ENCODE assay signal across 1 cellular context in the genomic region with DNA sequence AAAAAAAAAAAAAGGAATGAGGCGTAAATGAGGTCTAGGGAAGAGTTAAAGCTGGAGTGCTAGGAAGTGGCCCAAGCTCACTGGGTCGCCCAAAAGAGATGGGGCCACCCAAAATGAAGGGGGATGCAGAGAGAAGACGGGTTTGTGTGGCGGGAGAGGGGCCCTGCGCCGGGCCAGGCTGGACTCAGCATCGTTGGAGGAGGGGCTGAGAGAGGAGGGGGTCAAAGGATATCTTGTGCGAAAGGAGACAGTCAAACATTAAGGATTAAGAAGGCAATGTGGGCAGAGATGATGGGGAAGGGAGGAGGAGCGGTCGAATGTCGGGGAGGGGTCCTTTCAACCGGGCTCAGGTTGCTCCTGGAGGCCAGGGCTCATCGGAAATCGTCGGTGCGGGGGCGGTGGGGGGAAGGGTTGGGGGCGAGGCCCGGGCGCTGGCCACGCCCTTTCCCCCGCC.
A peak's percentile ranks its signal among the peaks of the same experiment; 100 is the strongest.
TF ChIP-seq lines count a peak whose summit lies in the region.

No MANE protein-coding gene starts in this region.

TF ChIP-seq in HEK293, 187 proteins besides CTCF, POLR2A, EP300 and RAD21 (continued from another document and continues in another):
- TF ChIP-seq, protein P1, sequence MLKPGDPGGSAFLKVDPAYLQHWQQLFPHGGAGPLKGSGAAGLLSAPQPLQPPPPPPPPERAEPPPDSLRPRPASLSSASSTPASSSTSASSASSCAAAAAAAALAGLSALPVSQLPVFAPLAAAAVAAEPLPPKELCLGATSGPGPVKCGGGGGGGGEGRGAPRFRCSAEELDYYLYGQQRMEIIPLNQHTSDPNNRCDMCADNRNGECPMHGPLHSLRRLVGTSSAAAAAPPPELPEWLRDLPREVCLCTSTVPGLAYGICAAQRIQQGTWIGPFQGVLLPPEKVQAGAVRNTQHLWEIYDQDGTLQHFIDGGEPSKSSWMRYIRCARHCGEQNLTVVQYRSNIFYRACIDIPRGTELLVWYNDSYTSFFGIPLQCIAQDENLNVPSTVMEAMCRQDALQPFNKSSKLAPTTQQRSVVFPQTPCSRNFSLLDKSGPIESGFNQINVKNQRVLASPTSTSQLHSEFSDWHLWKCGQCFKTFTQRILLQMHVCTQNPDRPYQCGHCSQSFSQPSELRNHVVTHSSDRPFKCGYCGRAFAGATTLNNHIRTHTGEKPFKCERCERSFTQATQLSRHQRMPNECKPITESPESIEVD (tag by site-specific recombination; IDR thresholded peaks at IDR 0.05) = no peak
- TF ChIP-seq ZFHX2 (tag by site-specific recombination; conservative IDR thresholded peaks at IDR 0.05) (peak; percentile 86), ZNF112 (tag by site-specific recombination; IDR thresholded peaks at IDR 0.05) (no peak), EGR2 (tag by site-specific recombination; IDR thresholded peaks at IDR 0.05; ENCODE audit: low read depth) (peak; percentile 85), ZNF621 (tag by site-specific recombination; IDR thresholded peaks at IDR 0.05) (no peak), ZNF777 (tag by site-specific recombination; IDR thresholded peaks at IDR 0.05; ENCODE audit: borderline replicate concordance) (no peak), ZNF394 (tag by site-specific recombination; IDR thresholded peaks at IDR 0.05; ENCODE audit: borderline replicate concordance) (no peak), KLF7 (tag by site-specific recombination; IDR thresholded peaks at IDR 0.05; ENCODE audit: borderline replicate concordance) (no peak), YY1 (tag by site-specific recombination; IDR thresholded peaks at IDR 0.05) (no peak), ZNF140 (tag by site-specific recombination; IDR thresholded peaks at IDR 0.05) (no peak), ZIC2 (tag by site-specific recombination; IDR thresholded peaks at IDR 0.05) (peak; percentile 30; the same call in 1 of the 2 replicates), ZNF530 (tag by site-specific recombination; IDR thresholded peaks at IDR 0.05; ENCODE audit: low read depth) (no peak), KLF10 (tag by site-specific recombination; IDR thresholded peaks at IDR 0.05) (no peak), GLIS2 (tag by site-specific recombination; IDR thresholded peaks at IDR 0.05) (no peak; the same call in 1 of the 2 replicates), ZNF768 (tag by site-specific recombination; IDR thresholded peaks at IDR 0.05) (no peak), YY2 (tag by site-specific recombination; IDR thresholded peaks at IDR 0.05) (no peak), SETDB1 (IDR thresholded peaks at IDR 0.05; ENCODE audit: insufficient read length, low read length) (no peak), ZNF561 (tag by site-specific recombination; IDR thresholded peaks at IDR 0.05; ENCODE audit: borderline replicate concordance) (no peak), ZNF747 (tag by site-specific recombination; IDR thresholded peaks at IDR 0.05) (no peak), ZNF571 (tag by site-specific recombination; IDR thresholded peaks at IDR 0.05) (no peak), ZNF24 (tag by site-specific recombination; IDR thresholded peaks at IDR 0.05) (no peak), ZNF274 (IDR thresholded peaks at IDR 0.05; ENCODE audit: low read length) (no peak), ZNF274 (tag by site-specific recombination; IDR thresholded peaks at IDR 0.05; ENCODE audit: borderline replicate concordance) (no peak), ZNF76 (tag by site-specific recombination; IDR thresholded peaks at IDR 0.05; ENCODE audit: borderline replicate concordance, low read depth) (no peak), ZBTB20 (tag by site-specific recombination; IDR thresholded peaks at IDR 0.05) (peak; percentile 86), ZNF521 (tag by site-specific recombination; IDR thresholded peaks at IDR 0.05) (no peak), ZBTB48 (tag by site-specific recombination; IDR thresholded peaks at IDR 0.05) (peak; percentile 96)
- TF ChIP-seq, protein P2, sequence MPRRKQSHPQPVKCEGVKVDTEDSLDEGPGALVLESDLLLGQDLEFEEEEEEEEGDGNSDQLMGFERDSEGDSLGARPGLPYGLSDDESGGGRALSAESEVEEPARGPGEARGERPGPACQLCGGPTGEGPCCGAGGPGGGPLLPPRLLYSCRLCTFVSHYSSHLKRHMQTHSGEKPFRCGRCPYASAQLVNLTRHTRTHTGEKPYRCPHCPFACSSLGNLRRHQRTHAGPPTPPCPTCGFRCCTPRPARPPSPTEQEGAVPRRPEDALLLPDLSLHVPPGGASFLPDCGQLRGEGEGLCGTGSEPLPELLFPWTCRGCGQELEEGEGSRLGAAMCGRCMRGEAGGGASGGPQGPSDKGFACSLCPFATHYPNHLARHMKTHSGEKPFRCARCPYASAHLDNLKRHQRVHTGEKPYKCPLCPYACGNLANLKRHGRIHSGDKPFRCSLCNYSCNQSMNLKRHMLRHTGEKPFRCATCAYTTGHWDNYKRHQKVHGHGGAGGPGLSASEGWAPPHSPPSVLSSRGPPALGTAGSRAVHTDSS (tag by site-specific recombination; IDR thresholded peaks at IDR 0.05) = no peak
- TF ChIP-seq, protein P3, sequence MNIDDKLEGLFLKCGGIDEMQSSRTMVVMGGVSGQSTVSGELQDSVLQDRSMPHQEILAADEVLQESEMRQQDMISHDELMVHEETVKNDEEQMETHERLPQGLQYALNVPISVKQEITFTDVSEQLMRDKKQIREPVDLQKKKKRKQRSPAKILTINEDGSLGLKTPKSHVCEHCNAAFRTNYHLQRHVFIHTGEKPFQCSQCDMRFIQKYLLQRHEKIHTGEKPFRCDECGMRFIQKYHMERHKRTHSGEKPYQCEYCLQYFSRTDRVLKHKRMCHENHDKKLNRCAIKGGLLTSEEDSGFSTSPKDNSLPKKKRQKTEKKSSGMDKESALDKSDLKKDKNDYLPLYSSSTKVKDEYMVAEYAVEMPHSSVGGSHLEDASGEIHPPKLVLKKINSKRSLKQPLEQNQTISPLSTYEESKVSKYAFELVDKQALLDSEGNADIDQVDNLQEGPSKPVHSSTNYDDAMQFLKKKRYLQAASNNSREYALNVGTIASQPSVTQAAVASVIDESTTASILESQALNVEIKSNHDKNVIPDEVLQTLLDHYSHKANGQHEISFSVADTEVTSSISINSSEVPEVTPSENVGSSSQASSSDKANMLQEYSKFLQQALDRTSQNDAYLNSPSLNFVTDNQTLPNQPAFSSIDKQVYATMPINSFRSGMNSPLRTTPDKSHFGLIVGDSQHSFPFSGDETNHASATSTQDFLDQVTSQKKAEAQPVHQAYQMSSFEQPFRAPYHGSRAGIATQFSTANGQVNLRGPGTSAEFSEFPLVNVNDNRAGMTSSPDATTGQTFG (tag by site-specific recombination; IDR thresholded peaks at IDR 0.05; ENCODE audit: borderline replicate concordance) = no peak
- TF ChIP-seq, protein P4, sequence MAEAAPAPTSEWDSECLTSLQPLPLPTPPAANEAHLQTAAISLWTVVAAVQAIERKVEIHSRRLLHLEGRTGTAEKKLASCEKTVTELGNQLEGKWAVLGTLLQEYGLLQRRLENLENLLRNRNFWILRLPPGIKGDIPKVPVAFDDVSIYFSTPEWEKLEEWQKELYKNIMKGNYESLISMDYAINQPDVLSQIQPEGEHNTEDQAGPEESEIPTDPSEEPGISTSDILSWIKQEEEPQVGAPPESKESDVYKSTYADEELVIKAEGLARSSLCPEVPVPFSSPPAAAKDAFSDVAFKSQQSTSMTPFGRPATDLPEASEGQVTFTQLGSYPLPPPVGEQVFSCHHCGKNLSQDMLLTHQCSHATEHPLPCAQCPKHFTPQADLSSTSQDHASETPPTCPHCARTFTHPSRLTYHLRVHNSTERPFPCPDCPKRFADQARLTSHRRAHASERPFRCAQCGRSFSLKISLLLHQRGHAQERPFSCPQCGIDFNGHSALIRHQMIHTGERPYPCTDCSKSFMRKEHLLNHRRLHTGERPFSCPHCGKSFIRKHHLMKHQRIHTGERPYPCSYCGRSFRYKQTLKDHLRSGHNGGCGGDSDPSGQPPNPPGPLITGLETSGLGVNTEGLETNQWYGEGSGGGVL (tag by site-specific recombination; IDR thresholded peaks at IDR 0.05) = 0 out of 2 replicates have a peak, but pooled peaks have one; percentile 15
- TF ChIP-seq, protein P5, sequence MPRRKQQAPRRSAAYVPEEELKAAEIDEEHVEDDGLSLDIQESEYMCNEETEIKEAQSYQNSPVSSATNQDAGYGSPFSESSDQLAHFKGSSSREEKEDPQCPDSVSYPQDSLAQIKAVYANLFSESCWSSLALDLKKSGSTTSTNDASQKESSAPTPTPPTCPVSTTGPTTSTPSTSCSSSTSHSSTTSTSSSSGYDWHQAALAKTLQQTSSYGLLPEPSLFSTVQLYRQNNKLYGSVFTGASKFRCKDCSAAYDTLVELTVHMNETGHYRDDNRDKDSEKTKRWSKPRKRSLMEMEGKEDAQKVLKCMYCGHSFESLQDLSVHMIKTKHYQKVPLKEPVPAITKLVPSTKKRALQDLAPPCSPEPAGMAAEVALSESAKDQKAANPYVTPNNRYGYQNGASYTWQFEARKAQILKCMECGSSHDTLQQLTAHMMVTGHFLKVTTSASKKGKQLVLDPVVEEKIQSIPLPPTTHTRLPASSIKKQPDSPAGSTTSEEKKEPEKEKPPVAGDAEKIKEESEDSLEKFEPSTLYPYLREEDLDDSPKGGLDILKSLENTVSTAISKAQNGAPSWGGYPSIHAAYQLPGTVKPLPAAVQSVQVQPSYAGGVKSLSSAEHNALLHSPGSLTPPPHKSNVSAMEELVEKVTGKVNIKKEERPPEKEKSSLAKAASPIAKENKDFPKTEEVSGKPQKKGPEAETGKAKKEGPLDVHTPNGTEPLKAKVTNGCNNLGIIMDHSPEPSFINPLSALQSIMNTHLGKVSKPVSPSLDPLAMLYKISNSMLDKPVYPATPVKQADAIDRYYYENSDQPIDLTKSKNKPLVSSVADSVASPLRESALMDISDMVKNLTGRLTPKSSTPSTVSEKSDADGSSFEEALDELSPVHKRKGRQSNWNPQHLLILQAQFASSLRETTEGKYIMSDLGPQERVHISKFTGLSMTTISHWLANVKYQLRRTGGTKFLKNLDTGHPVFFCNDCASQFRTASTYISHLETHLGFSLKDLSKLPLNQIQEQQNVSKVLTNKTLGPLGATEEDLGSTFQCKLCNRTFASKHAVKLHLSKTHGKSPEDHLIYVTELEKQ (tag by site-specific recombination; IDR thresholded peaks at IDR 0.05; ENCODE audit: borderline replicate concordance) = peak; percentile 7; the same call in 1 of the 2 replicates
- TF ChIP-seq, protein P6, sequence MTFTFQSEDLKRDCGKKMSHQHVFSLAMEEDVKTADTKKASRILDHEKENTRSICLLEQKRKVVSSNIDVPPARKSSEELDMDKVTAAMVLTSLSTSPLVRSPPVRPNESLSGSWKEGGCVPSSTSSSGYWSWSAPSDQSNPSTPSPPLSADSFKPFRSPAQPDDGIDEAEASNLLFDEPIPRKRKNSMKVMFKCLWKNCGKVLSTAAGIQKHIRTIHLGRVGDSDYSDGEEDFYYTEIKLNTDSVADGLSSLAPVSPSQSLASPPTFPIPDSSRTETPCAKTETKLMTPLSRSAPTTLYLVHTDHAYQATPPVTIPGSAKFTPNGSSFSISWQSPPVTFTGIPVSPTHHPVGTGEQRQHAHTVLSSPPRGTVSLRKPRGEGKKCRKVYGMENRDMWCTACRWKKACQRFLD (tag by site-specific recombination; IDR thresholded peaks at IDR 0.05) = no peak
- TF ChIP-seq, protein P7, sequence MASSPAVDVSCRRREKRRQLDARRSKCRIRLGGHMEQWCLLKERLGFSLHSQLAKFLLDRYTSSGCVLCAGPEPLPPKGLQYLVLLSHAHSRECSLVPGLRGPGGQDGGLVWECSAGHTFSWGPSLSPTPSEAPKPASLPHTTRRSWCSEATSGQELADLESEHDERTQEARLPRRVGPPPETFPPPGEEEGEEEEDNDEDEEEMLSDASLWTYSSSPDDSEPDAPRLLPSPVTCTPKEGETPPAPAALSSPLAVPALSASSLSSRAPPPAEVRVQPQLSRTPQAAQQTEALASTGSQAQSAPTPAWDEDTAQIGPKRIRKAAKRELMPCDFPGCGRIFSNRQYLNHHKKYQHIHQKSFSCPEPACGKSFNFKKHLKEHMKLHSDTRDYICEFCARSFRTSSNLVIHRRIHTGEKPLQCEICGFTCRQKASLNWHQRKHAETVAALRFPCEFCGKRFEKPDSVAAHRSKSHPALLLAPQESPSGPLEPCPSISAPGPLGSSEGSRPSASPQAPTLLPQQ (tag by site-specific recombination; IDR thresholded peaks at IDR 0.05) = no peak; the same call in 1 of the 2 replicates
- TF ChIP-seq, protein P8, sequence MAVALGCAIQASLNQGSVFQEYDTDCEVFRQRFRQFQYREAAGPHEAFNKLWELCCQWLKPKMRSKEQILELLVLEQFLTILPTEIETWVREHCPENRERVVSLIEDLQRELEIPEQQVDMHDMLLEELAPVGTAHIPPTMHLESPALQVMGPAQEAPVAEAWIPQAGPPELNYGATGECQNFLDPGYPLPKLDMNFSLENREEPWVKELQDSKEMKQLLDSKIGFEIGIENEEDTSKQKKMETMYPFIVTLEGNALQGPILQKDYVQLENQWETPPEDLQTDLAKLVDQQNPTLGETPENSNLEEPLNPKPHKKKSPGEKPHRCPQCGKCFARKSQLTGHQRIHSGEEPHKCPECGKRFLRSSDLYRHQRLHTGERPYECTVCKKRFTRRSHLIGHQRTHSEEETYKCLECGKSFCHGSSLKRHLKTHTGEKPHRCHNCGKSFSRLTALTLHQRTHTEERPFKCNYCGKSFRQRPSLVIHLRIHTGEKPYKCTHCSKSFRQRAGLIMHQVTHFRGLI (tag by site-specific recombination; IDR thresholded peaks at IDR 0.05) = no peak
- TF ChIP-seq, protein P9, sequence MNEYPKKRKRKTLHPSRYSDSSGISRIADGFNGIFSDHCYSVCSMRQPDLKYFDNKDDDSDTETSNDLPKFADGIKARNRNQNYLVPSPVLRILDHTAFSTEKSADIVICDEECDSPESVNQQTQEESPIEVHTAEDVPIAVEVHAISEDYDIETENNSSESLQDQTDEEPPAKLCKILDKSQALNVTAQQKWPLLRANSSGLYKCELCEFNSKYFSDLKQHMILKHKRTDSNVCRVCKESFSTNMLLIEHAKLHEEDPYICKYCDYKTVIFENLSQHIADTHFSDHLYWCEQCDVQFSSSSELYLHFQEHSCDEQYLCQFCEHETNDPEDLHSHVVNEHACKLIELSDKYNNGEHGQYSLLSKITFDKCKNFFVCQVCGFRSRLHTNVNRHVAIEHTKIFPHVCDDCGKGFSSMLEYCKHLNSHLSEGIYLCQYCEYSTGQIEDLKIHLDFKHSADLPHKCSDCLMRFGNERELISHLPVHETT (tag by site-specific recombination; IDR thresholded peaks at IDR 0.05) = no peak
- TF ChIP-seq, protein P10, sequence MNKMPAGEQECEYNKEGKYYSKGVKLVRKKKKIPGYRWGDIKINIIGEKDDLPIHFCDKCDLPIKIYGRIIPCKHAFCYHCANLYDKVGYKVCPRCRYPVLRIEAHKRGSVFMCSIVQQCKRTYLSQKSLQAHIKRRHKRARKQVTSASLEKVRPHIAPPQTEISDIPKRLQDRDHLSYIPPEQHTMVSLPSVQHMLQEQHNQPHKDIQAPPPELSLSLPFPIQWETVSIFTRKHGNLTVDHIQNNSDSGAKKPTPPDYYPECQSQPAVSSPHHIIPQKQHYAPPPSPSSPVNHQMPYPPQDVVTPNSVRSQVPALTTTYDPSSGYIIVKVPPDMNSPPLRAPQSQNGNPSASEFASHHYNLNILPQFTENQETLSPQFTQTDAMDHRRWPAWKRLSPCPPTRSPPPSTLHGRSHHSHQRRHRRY (tag by site-specific recombination; IDR thresholded peaks at IDR 0.05) = no peak
- TF ChIP-seq, protein P11, sequence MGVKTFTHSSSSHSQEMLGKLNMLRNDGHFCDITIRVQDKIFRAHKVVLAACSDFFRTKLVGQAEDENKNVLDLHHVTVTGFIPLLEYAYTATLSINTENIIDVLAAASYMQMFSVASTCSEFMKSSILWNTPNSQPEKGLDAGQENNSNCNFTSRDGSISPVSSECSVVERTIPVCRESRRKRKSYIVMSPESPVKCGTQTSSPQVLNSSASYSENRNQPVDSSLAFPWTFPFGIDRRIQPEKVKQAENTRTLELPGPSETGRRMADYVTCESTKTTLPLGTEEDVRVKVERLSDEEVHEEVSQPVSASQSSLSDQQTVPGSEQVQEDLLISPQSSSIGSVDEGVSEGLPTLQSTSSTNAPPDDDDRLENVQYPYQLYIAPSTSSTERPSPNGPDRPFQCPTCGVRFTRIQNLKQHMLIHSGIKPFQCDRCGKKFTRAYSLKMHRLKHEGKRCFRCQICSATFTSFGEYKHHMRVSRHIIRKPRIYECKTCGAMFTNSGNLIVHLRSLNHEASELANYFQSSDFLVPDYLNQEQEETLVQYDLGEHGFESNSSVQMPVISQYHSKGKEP (tag by site-specific recombination; IDR thresholded peaks at IDR 0.05) = no peak
